In the genomic region with DNA sequence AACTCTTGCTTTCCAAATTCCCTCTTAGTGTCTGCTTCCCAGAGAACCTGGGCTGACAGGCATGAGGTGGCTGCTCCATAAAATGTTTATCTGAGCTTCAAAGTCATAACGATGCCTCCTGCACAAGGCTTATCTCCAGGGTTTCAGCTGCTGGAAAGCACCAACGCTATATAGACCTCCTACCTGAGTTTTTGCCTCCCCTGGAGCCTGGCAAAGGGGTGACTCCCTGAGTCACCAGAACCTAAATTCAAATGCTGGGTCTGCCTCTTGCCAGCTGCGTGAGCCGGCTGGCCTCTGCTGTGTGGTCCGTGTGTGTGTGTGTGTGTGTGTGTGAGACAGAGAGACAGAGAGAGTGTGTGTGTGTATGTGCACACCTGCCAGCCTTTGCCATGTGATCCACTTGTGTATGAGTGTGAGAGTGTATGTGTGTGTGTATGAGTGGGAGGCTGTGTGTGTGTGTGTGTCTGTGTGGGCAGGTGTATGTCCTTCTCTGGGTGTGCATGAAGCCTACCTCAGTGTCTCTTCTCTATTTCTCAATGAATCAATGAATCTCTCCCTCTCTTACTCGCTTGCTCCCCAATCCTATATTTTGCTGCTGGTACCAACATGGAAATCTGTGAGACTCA, we compare ENCODE assay signal across 17 cellular contexts.
"Had no signal": no experiment of that assay in that cellular context is flagged by ENCODE, and none has a peak within 500 bp of the region (broad histone marks: within the 10 kb centered on the region; RNA-seq: fewer than 3 reads in every experiment).

No MANE protein-coding gene starts in this region.

- H3K36me3 ChIP-seq: prostate gland, right atrium auricular region, tibial artery had no signal

- H3K36me3 Mint-ChIP-seq: activated naive CD8-positive, alpha-beta T cell treated with anti-CD3 and anti-CD28 coated beads, Interleukin-2, amount 10 ng/mL, durations not matched to agents 7 days and 5 days had no signal

- H3K9me3 Mint-ChIP-seq: activated naive CD8-positive, alpha-beta T cell treated with anti-CD3 and anti-CD28 coated beads, Interleukin-2, amount 10 ng/mL, durations not matched to agents 7 days and 5 days; neural crest cell had no signal

- H3K27ac Mint-ChIP-seq: activated naive CD8-positive, alpha-beta T cell treated with anti-CD3 and anti-CD28 coated beads, Interleukin-2, amount 10 ng/mL, durations not matched to agents 7 days and 5 days had no signal

- H3K4me3 Mint-ChIP-seq: activated naive CD8-positive, alpha-beta T cell treated with anti-CD3 and anti-CD28 coated beads, Interleukin-2, amount 10 ng/mL, durations not matched to agents 7 days and 5 days; neural crest cell had no signal

- H3K4me1 ChIP-seq: body of pancreas, prostate gland, right atrium auricular region, tibial artery had no signal

- DNase-seq: activated CD4-positive, alpha-beta T cell treated with anti-CD3 and anti-CD28 coated beads, Interleukin-2, amount 50 U/mL, for 4 hours; activated CD4-positive, CD25-positive, alpha-beta regulatory T cell treated with anti-CD3 and anti-CD28 coated beads, Interleukin-2, amount 50 U/mL, for 72 hours; activated naive CD4-positive, alpha-beta T cell treated with Interleukin-2 at 50 U/mL for 16 hours; activated naive CD8-positive, alpha-beta T cell treated with anti-CD3 and anti-CD28 coated beads, Interleukin-2, amount 10 ng/mL, durations not matched to agents 7 days and 5 days; amygdala; foreskin melanocyte; head of caudate nucleus; kidney; stimulated activated CD4-positive, alpha-beta T cell treated with anti-CD3 and anti-CD28 coated beads, Interleukin-12 subunit alpha, Interleukin-12 subunit beta, amount 100 ng/mL, for 4 hours; stimulated activated CD4-positive, alpha-beta T cell treated with anti-CD3 and anti-CD28 coated beads, Interleukin-1b, Interleukin-23, amount 100 ng/mL, for 48 hours; stimulated activated CD8-positive, alpha-beta memory T cell treated with anti-CD3 and anti-CD28 coated beads, Interleukin-4, amount 100 ng/mL, for 48 hours; stimulated activated naive CD4-positive, alpha-beta T cell treated with Interleukin-2 at 50 U/mL for 16 hours had no signal

- H3K27ac ChIP-seq: body of pancreas, prostate gland, right atrium auricular region, tibial artery had no signal

- H3K4me3 ChIP-seq: body of pancreas, prostate gland, right atrium auricular region, tibial artery had no signal

- H3K9me3 ChIP-seq: body of pancreas, prostate gland, right atrium auricular region, tibial artery had no signal

- H3K27me3 ChIP-seq: body of pancreas, right atrium auricular region had no signal

- ATAC-seq: body of pancreas had no signal

- FAIRE-seq: kidney had no signal
